ENCODE assay signal across 17 cellular contexts in genomic region chr17:21397341-21398050, GRCh38. TPM values are rescaled to one million over a fixed set of nuclear protein-coding genes. Genes with fewer than 3 reads are reported as not detected.
DNase-seq lines count a peak whose midpoint lies in the region; ATAC-seq and TF ChIP-seq lines count a peak whose summit lies in the region.
"Had no signal": no experiment of that assay in that cellular context is flagged by ENCODE, and none has a peak within 500 bp of the region (broad histone marks: within the 10 kb centered on the region; RNA-seq: fewer than 3 reads in every experiment).

No MANE protein-coding gene starts in this region.

- H3K27ac ChIP-seq in heart right ventricle (no peak overlapping the region), esophagus muscularis mucosa (replicated peaks in 1 of 4) (peak overlapping the region in 3 of 4 donors; percentile 16 to 61 (median 22)), neural progenitor cell (no peak overlapping the region), vagina (peak overlapping the region; percentile 81), upper lobe of right lung (no peak overlapping the region), mammary epithelial cell (ENCODE audit: insufficient read depth, low read depth, low read length) (no peak overlapping the region)

- H3K9me3 ChIP-seq in heart right ventricle (no peaks in the 10 kb centered on the region), esophagus muscularis mucosa (no peaks in the 10 kb centered on the region), neural progenitor cell (ENCODE audit: low read depth) (no peaks in the 10 kb centered on the region), vagina (no peaks in the 10 kb centered on the region), upper lobe of right lung (no peaks in the 10 kb centered on the region), mammary epithelial cell (replicated peaks; ENCODE audit: insufficient read depth, low read length) (no peaks in the 10 kb centered on the region)
- H3K9me3 ChIP-seq: adrenal gland had no signal

- H3K79me2 ChIP-seq in neural progenitor cell (ENCODE audit: low read depth) (no peaks in the 10 kb centered on the region), mammary epithelial cell (ENCODE audit: insufficient read depth, low read length) (no peaks in the 10 kb centered on the region)

- no peaks in the 10 kb centered on the region for H3K36me3 Mint-ChIP-seq in neural progenitor cell
- H3K36me3 Mint-ChIP-seq: IgD-negative memory B cell; naive thymus-derived CD4-positive, alpha-beta T cell; T-cell had no signal

- H3K27me3 ChIP-seq in heart right ventricle, result no peaks in the 10 kb centered on the region
- no peaks in the 10 kb centered on the region for H3K27me3 ChIP-seq in esophagus muscularis mucosa
- H3K27me3 ChIP-seq in neural progenitor cell, result no peaks in the 10 kb centered on the region
- no peaks in the 10 kb centered on the region for H3K27me3 ChIP-seq in vagina
- no peaks in the 10 kb centered on the region for H3K27me3 ChIP-seq in upper lobe of right lung
- no peaks in the 10 kb centered on the region for H3K27me3 ChIP-seq in mammary epithelial cell (ENCODE audit: insufficient read depth, low read length)
- H3K27me3 ChIP-seq: adrenal gland had no signal

- no peak overlapping the region for H3K4me3 Mint-ChIP-seq in neural progenitor cell
- H3K4me3 Mint-ChIP-seq: IgD-negative memory B cell; naive thymus-derived CD4-positive, alpha-beta T cell; T-cell had no signal

- H3K9me3 Mint-ChIP-seq in neural progenitor cell, result peaks cover 5% of the 10 kb centered on the region
- H3K9me3 Mint-ChIP-seq: IgD-negative memory B cell, T-cell had no signal

- dilution Hi-C loops in mammary epithelial cell (cut with HindIII; ENCODE audit: low sequenced_read_pairs), result no loop called here

- peaks cover 0 to 16% (median 5%) of the 10 kb centered on the region in 9 donors for H3K4me1 ChIP-seq in heart right ventricle
- peaks cover 4 to 27% (median 25%) of the 10 kb centered on the region in 4 donors for H3K4me1 ChIP-seq in esophagus muscularis mucosa
- H3K4me1 ChIP-seq in neural progenitor cell, result peaks cover 10% of the 10 kb centered on the region
- peaks cover 25% of the 10 kb centered on the region for H3K4me1 ChIP-seq in vagina
- H3K4me1 ChIP-seq in upper lobe of right lung, result peaks cover 5% of the 10 kb centered on the region
- H3K4me1 ChIP-seq in mammary epithelial cell (ENCODE audit: insufficient read depth, low read length), result peaks cover 16% of the 10 kb centered on the region
- H3K4me1 ChIP-seq: adrenal gland had no signal

- H2AFZ ChIP-seq in neural progenitor cell (replicated peaks) (no peak overlapping the region), mammary epithelial cell (ENCODE audit: low read depth, low read length) (no peak overlapping the region)

- CTCF ChIA-PET in mammary epithelial cell (lab: Charles Lee; ENCODE audit: low non-redundant PET), result no interaction called here

- in situ Hi-C loops in mammary epithelial cell (cut with MboI; ENCODE audit: low sequenced_read_pairs in 2 of 2), result no loop called here

- H3K4me3 ChIP-seq in heart right ventricle (no peak overlapping the region), esophagus muscularis mucosa (no peak overlapping the region), neural progenitor cell (no peak overlapping the region), vagina (no peak overlapping the region), upper lobe of right lung (no peak overlapping the region), mammary epithelial cell (replicated peaks in 1 of 3; ENCODE audit: insufficient read depth in 1 of 3, low read depth in 2 of 3, low read length in 3 of 3) (no peak overlapping the region)
- H3K4me3 ChIP-seq: adrenal gland had no signal

- TF ChIP-seq EP300 in esophagus muscularis mucosa (IDR thresholded peaks at IDR 0.05), result no peak

- no peak overlapping the region for H3K9ac ChIP-seq in neural progenitor cell
- no peak overlapping the region for H3K9ac ChIP-seq in mammary epithelial cell (ENCODE audit: insufficient read depth, low read length)

- H3K36me3 ChIP-seq in heart right ventricle (no peaks in the 10 kb centered on the region), esophagus muscularis mucosa (no peaks in the 10 kb centered on the region), neural progenitor cell (no peaks in the 10 kb centered on the region), vagina (no peaks in the 10 kb centered on the region), upper lobe of right lung (no peaks in the 10 kb centered on the region), mammary epithelial cell (ENCODE audit: insufficient read depth, low read length) (no peaks in the 10 kb centered on the region)
- H3K36me3 ChIP-seq: adrenal gland had no signal

- peaks cover 10% of the 10 kb centered on the region for H3K27me3 Mint-ChIP-seq in neural progenitor cell (ENCODE audit: insufficient read depth, low read depth)
- H3K27me3 Mint-ChIP-seq: naive thymus-derived CD4-positive, alpha-beta T cell had no signal

- 47 to 53% methylated on average over 26 of the region's 26 CpGs for WGBS in heart right ventricle, 2 donors
- 54% methylated on average over 20 of the region's 26 CpGs for WGBS in esophagus muscularis mucosa
- 92% methylated on average over 21 of the region's 26 CpGs for WGBS in mammary epithelial cell (ENCODE audit: low coverage, missing lambda C conversion rate)

- H3F3A ChIP-seq in neural progenitor cell (ENCODE audit: low read depth), result no peaks in the 10 kb centered on the region

- DNase-seq in heart right ventricle (no peak), cardiac septum (ENCODE audit: low spot score) (no peak), esophagus muscularis mucosa (ENCODE audit: extremely low spot score) (no peak), neural progenitor cell (ENCODE audit: low spot score) (no peak), vagina (ENCODE audit: extremely low spot score in 2 of 2) (no peak), upper lobe of right lung (no peak), mammary epithelial cell (no peak)
- DNase-seq: activated CD4-positive, alpha-beta T cell treated with anti-CD3 and anti-CD28 coated beads for 48 hours; activated T-cell treated with anti-CD3 and anti-CD28 coated beads, Interleukin-2, amount 50 U/mL, for 48 hours; Calu3; effector CD4-positive, alpha-beta T cell; naive thymus-derived CD4-positive, alpha-beta T cell; NCI-H1105; T-cell had no signal

- no peak for TF ChIP-seq CTCF in heart right ventricle (IDR thresholded peaks at IDR 0.05)
- TF ChIP-seq CTCF in esophagus muscularis mucosa (IDR thresholded peaks at IDR 0.05), result no peak
- no peak for TF ChIP-seq CTCF in neural progenitor cell (IDR thresholded peaks at IDR 0.05)
- no peak for TF ChIP-seq CTCF in vagina (IDR thresholded peaks at IDR 0.05)
- TF ChIP-seq CTCF in upper lobe of right lung (IDR thresholded peaks at IDR 0.05), result no peak
- no peak for TF ChIP-seq CTCF in mammary epithelial cell (conservative IDR thresholded peaks at IDR 0.05 in 1 of 2, IDR thresholded peaks at IDR 0.05 in 1 of 2; ENCODE audit: extremely low read depth in 1 of 2, insufficient read depth in 1 of 2, low read depth in 1 of 2, low read length in 2 of 2)

- no TSS peak for BruUV-seq in mammary epithelial cell (replicated peaks; lab: Mats Ljungman, UMichigan)

- no peaks in the 10 kb centered on the region for H4K20me1 ChIP-seq in neural progenitor cell (ENCODE audit: low read depth)
- H4K20me1 ChIP-seq in mammary epithelial cell (ENCODE audit: insufficient read depth, low read length), result no peaks in the 10 kb centered on the region

- TF ChIP-seq POLR2A in esophagus muscularis mucosa (IDR thresholded peaks at IDR 0.05; ENCODE audit: low read depth) (no peak), vagina (IDR thresholded peaks at IDR 0.05) (no peak)

- peak overlapping the region; percentile 82 for H3K27ac Mint-ChIP-seq in neural progenitor cell
- H3K27ac Mint-ChIP-seq: IgD-negative memory B cell, T-cell had no signal

- peaks cover 33% of the 10 kb centered on the region for H3K4me1 Mint-ChIP-seq in neural progenitor cell
- H3K4me1 Mint-ChIP-seq: T-cell had no signal

- ATAC-seq in heart right ventricle, result peak in 5 of 8 donors; percentile 25 to 48 (median 36)
- ATAC-seq in upper lobe of right lung, result no peak
- no peak for ATAC-seq in GM19467 (IDR thresholded peaks at IDR 0.05; ENCODE audit: unreplicated experiment)
- ATAC-seq: naive thymus-derived CD4-positive, alpha-beta T cell; T-cell had no signal

- H3K4me2 ChIP-seq in neural progenitor cell (no peak overlapping the region), mammary epithelial cell (ENCODE audit: insufficient read depth, low read depth, low read length) (no peak overlapping the region)

- intact Hi-C loops in heart right ventricle (cut with DNase I), result no loop called here
- intact Hi-C loops in cardiac septum (cut with DNase I), result no loop called here
- intact Hi-C loops in esophagus muscularis mucosa (cut with DNase I), result no loop called here
- intact Hi-C loops in vagina (cut with DNase I), result no loop called here
- intact Hi-C loops in upper lobe of right lung (cut with DNase I), result no loop called here
- intact Hi-C loops in mammary epithelial cell (cut with micrococcal nuclease), result no loop called here

RNA-seq across cellular contexts. Expression of gene KCNJ12, which starts 21.3 kb away (rescaled TPM):
- total RNA-seq in heart right ventricle (10 to 100 TPM in 2 of 10 donors, 1 to 10 TPM in 8; 7.2 to 14.7 (median 8.7) TPM), cardiac septum (11.3 TPM), esophagus muscularis mucosa (1 to 10 TPM in 3 of 4 donors, under 1 TPM in 1; 0.83 to 2.1 (median 1.5) TPM), neural progenitor cell (ENCODE audit: low replicate concordance) (0.56 and 1.8 TPM in 2 replicates), vagina (2.2 TPM), upper lobe of right lung (2.5 TPM), mammary epithelial cell (not detected)
- polyA plus RNA-seq in heart right ventricle (1 to 10 TPM; 2.8 to 4.0 TPM), mammary epithelial cell (0.11 TPM)
- polyA minus RNA-seq in mammary epithelial cell, result not detected
- total RNA-seq: Calu3 had no signal
- polyA plus RNA-seq: IgD-negative memory B cell; naive thymus-derived CD4-positive, alpha-beta T cell had no signal

Comparison
In these comparisons a context has a peak if more than half of its experiments do, and no peak if none do; other contexts are left out.
1. ATAC-seq: peak in heart right ventricle (5 of 8); none in upper lobe of right lung (single experiment) and GM19467 (single experiment).
2. H3K27ac ChIP-seq: peak in esophagus muscularis mucosa (3 of 4) and vagina (single experiment); none in heart right ventricle (0 of 10), neural progenitor cell (single experiment), upper lobe of right lung (single experiment) and mammary epithelial cell (single experiment).